1 cellular context compared by ENCODE assay signal in the genomic region with DNA sequence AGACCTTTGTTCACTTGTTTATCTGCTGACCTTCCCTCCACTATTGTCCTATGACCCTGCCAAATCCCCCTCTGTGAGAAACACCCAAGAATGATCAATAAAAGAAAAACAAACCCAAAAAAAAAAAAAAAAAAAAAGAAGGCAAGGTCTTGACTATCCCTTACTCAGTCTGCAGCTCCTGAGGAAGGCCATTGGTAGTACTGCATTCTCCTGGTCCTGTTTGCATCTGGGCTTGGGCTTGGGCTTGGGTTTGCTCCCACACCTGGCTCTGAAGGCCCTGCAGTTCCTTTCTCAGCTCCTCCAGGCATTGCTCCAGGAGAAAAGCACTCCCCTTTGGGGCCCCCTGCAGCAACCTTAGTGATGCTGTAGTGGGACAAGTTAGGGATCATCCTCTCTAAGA.
TF ChIP-seq lines count a peak whose summit lies in the region.

No MANE protein-coding gene starts in this region.

TF ChIP-seq in H1, 55 proteins besides CTCF, POLR2A, EP300 and RAD21:
- no peak for TF ChIP-seq ATF3 (IDR thresholded peaks at IDR 0.05; ENCODE audit: insufficient read depth, low read depth, low read length)
- TF ChIP-seq CHD2 (IDR thresholded peaks at IDR 0.05; ENCODE audit: low read length) = no peak
- TF ChIP-seq CTBP2 (IDR thresholded peaks at IDR 0.05; ENCODE audit: borderline replicate concordance, insufficient read depth, insufficient read length, low read length) = no peak
- TF ChIP-seq BCL11A (IDR thresholded peaks at IDR 0.05; ENCODE audit: low read depth in 2 of 2, low read length in 2 of 2) = no peak
- TF ChIP-seq CREB1 (IDR thresholded peaks at IDR 0.05) = no peak
- no peak for TF ChIP-seq GABPA (IDR thresholded peaks at IDR 0.05; ENCODE audit: borderline replicate concordance, insufficient read depth, low read length)
- TF ChIP-seq YY1 (IDR thresholded peaks at IDR 0.05; ENCODE audit: low read depth, low read length) = no peak
- no peak for TF ChIP-seq KDM1A (IDR thresholded peaks at IDR 0.05; ENCODE audit: borderline replicate concordance, low read length)
- TF ChIP-seq RNF2 (IDR thresholded peaks at IDR 0.05; ENCODE audit: borderline replicate concordance, low read depth, low read length, missing control alignments, poor library complexity, severe bottlenecking) = no peak
- no peak for TF ChIP-seq ATF2 (IDR thresholded peaks at IDR 0.05; ENCODE audit: low read length)
- no peak for TF ChIP-seq MAFK (IDR thresholded peaks at IDR 0.05; ENCODE audit: low read depth, low read length)
- TF ChIP-seq JUN (IDR thresholded peaks at IDR 0.05; ENCODE audit: low read depth, low read length) = no peak
- no peak for TF ChIP-seq SRF (IDR thresholded peaks at IDR 0.05; ENCODE audit: low read depth, low read length)
- no peak for TF ChIP-seq HDAC6 (IDR thresholded peaks at IDR 0.05; ENCODE audit: low read depth, low read length)
- TF ChIP-seq CBX8 (IDR thresholded peaks at IDR 0.05; ENCODE audit: borderline replicate concordance, low read depth, low read length) = no peak
- TF ChIP-seq TBP (IDR thresholded peaks at IDR 0.05; ENCODE audit: low read depth, low read length) = no peak
- TF ChIP-seq EGR1 (IDR thresholded peaks at IDR 0.05; ENCODE audit: borderline replicate concordance, low read depth, low read length) = no peak
- TF ChIP-seq POU5F1 (IDR thresholded peaks at IDR 0.05; ENCODE audit: low read depth, low read length) = no peak
TF ChIP-seq in H1: peak in this region for 0.
